ENCODE assay signal across 8 cellular contexts in genomic region chr11:117327567-117328413, GRCh38. TPM values are rescaled to one million over a fixed set of nuclear protein-coding genes. Genes with fewer than 3 reads are reported as not detected.
DNase-seq lines count a peak whose midpoint lies in the region; ATAC-seq and TF ChIP-seq lines count a peak whose summit lies in the region.

Gene CEP164 (plus strand): TSS chr11:117327854. CDS start chr11:117338587, 10,733 bp downstream.

- no peak within 1 kb of the TSS for H3K27ac Mint-ChIP-seq in progenitor cell of endocrine pancreas

- H3K36me3 ChIP-seq in left ventricle myocardium inferior, result no peaks in the 10 kb centered on the region

- no peaks in the 10 kb centered on the region for H3K27me3 ChIP-seq in left ventricle myocardium inferior (ENCODE audit: low read depth)

- intact Hi-C loops in T-helper 1 cell treated with Interleukin-12 subunit alpha and Interleukin-12 subunit beta and Interleukin-4 antibody, amounts not matched to agents 30 ng/mL and 1 ng/mL, for 36 hours (cut with micrococcal nuclease), result loop anchor here (1.0 to 5.0 kb wide), 11 partner anchors 80 to 1755 kb away; partner anchors contain the start of genes BUD13, DDX6, HMBS and PAFAH1B2
- intact Hi-C loops in left ventricle myocardium inferior (cut with micrococcal nuclease), result no loop called here

- H3K4me1 Mint-ChIP-seq in progenitor cell of endocrine pancreas (ENCODE audit: low read depth), result no peaks in the 10 kb centered on the region

- H3K9me3 Mint-ChIP-seq in progenitor cell of endocrine pancreas (ENCODE audit: low read depth), result no peaks in the 10 kb centered on the region

- H3K4me3 ChIP-seq in left ventricle myocardium inferior, result peak within 1 kb of the TSS; percentile 84

- DNase-seq in GM13976 (ENCODE audit: low spot score), result peak; percentile 97
- peak; percentile 94 for DNase-seq in NCI-H146 treated with DMSO at 0.1 percent for 48 hours (lab: John Stamatoyannopoulos, UW; ENCODE audit: unreplicated experiment)
- DNase-seq in amniotic stem cell (lab: John Stamatoyannopoulos, UW), result peak; percentile 96
- DNase-seq in left ventricle myocardium inferior, result peak; percentile 96
- peak; percentile 78 for DNase-seq in progenitor cell of endocrine pancreas (ENCODE audit: low spot score, unreplicated experiment)
- peak; percentile 96 for DNase-seq in ureter (ENCODE audit: low spot score)

- no peaks in the 10 kb centered on the region for H3K9me3 ChIP-seq in left ventricle myocardium inferior (replicated peaks)

- peaks cover 19% of the 10 kb centered on the region for H3K4me1 ChIP-seq in left ventricle myocardium inferior

- H3K27ac ChIP-seq in left ventricle myocardium inferior (replicated peaks), result peak within 1 kb of the TSS; percentile 92

- H3K36me3 Mint-ChIP-seq in progenitor cell of endocrine pancreas (ENCODE audit: insufficient read depth), result no peaks in the 10 kb centered on the region

- in situ Hi-C loops in GM13976 (cut with MboI; ENCODE audit: low sequenced_read_pairs, unreplicated experiment), result no loop called here

- TF ChIP-seq CTCF in GM13976 (IDR thresholded peaks at IDR 0.05; ENCODE audit: borderline replicate concordance, control extremely low read depth, extremely low read depth, insufficient read depth, missing control alignments), result no peak
- no peak for TF ChIP-seq CTCF in left ventricle myocardium inferior (IDR thresholded peaks at IDR 0.05; ENCODE audit: borderline replicate concordance)
- no peak for TF ChIP-seq CTCF in progenitor cell of endocrine pancreas (IDR thresholded peaks at IDR 0.05; ENCODE audit: unreplicated experiment)

- peak; percentile 94 for ATAC-seq in HG02870 (IDR thresholded peaks at IDR 0.05; ENCODE audit: unreplicated experiment)

- no peaks in the 10 kb centered on the region for H3K27me3 Mint-ChIP-seq in progenitor cell of endocrine pancreas

- no peak within 1 kb of the TSS for H3K4me3 Mint-ChIP-seq in progenitor cell of endocrine pancreas (ENCODE audit: low read depth)

RNA-seq across cellular contexts. Expression of gene CEP164, which starts in this region (rescaled TPM):
- total RNA-seq in T-helper 1 cell treated with Interleukin-12 subunit alpha and Interleukin-12 subunit beta and Interleukin-4 antibody, amounts not matched to agents 30 ng/mL and 1 ng/mL, for 36 hours, result 32.8 and 33.8 TPM in 2 replicates
- total RNA-seq in left ventricle myocardium inferior (5.9 TPM), progenitor cell of endocrine pancreas (61.3 and 66.8 TPM in 2 replicates), ureter (49.3 TPM)

Comparison
In these comparisons a context has a peak if more than half of its experiments do, and no peak if none do; other contexts are left out.
1. Peak in every context shown above with its lines: DNase-seq, ATAC-seq, H3K4me3 ChIP-seq and H3K27ac ChIP-seq.